8 cellular contexts compared by ENCODE assay signal in genomic region chr2:43221660-43222471, GRCh38. TPM values are rescaled to one million over a fixed set of nuclear protein-coding genes. Genes with fewer than 3 reads are reported as not detected.
DNase-seq lines count a peak whose midpoint lies in the region; ATAC-seq and TF ChIP-seq lines count a peak whose summit lies in the region.

No MANE protein-coding gene starts in this region.

- peaks cover 16% of the 10 kb centered on the region for H3K4me1 ChIP-seq in MM.1S (ENCODE audit: low read length)

- no peaks in the 10 kb centered on the region for H3K9me2 ChIP-seq in MM.1S (replicated peaks; ENCODE audit: insufficient read depth, low read length)

- H3K36me3 Mint-ChIP-seq in T-helper 17 cell (ENCODE audit: low read depth) (peaks cover 6% of the 10 kb centered on the region), brain (peaks cover 15% of the 10 kb centered on the region)

- H3K4me2 ChIP-seq in MM.1S (ENCODE audit: low read depth, low read length): peak overlapping the region; percentile 92

- H3K9me3 ChIP-seq in MM.1S (replicated peaks; ENCODE audit: insufficient read depth, low read length) (no peaks in the 10 kb centered on the region), T-helper 17 cell (ENCODE audit: control insufficient read depth, low read length, poor library complexity, severe bottlenecking) (no peaks in the 10 kb centered on the region)

- H3K27ac Mint-ChIP-seq in T-helper 17 cell: peak overlapping the region; percentile 93
- H3K27ac Mint-ChIP-seq in brain: peak overlapping the region; percentile 94 to 99 (median 99)

- DNase-seq in Daoy (ENCODE audit: low read depth): peak; percentile 96
- DNase-seq in MM.1S: peak; percentile 69
- peak; percentile 26 to 40 (median 26) for DNase-seq in T-helper 17 cell
- peak; percentile 37 to 93 (median 83) for DNase-seq in hypothalamus (lab: John Stamatoyannopoulos, UW)
- peak; percentile 93 for DNase-seq in putamen (ENCODE audit: low spot score)
- DNase-seq in NK-92 (lab: John Stamatoyannopoulos, UW; ENCODE audit: unreplicated experiment): no peak

- TF ChIP-seq CTCF in MM.1S (IDR thresholded peaks at IDR 0.05; ENCODE audit: low read length) (no peak), brain (conservative IDR thresholded peaks at IDR 0.05) (no peak)

- H3K4me3 Mint-ChIP-seq in T-helper 17 cell (peak overlapping the region; percentile 96), brain (peak overlapping the region; percentile 80 to 89 (median 85))

- peak overlapping the region; percentile 100 for H3K9ac ChIP-seq in MM.1S (ENCODE audit: low read length)

- H4K20me1 ChIP-seq in MM.1S (ENCODE audit: insufficient read depth, low read length): peaks cover 18% of the 10 kb centered on the region; the same call in 1 of the 2 replicates

- peaks cover 10% of the 10 kb centered on the region; the same call in 1 of the 2 replicates for H3K36me3 ChIP-seq in MM.1S (replicated peaks; ENCODE audit: insufficient read depth, low read length)

- H3K9me3 Mint-ChIP-seq in brain: peaks cover 0 to 4% (median 2%) of the 10 kb centered on the region in 5 experiments

- no peaks in the 10 kb centered on the region for H3K27me3 Mint-ChIP-seq in T-helper 17 cell
- H3K27me3 Mint-ChIP-seq in brain: peaks cover 28% of the 10 kb centered on the region

- H3K4me1 Mint-ChIP-seq in T-helper 17 cell: peaks cover 45% of the 10 kb centered on the region
- peaks cover 62% of the 10 kb centered on the region for H3K4me1 Mint-ChIP-seq in brain

- peaks cover 86% of the 10 kb centered on the region for H3F3A ChIP-seq in MM.1S (ENCODE audit: insufficient read depth, low read length)

- no peaks in the 10 kb centered on the region for H3K27me3 ChIP-seq in MM.1S (replicated peaks; ENCODE audit: insufficient read depth, low read length)

- H3K27ac ChIP-seq in MM.1S (ENCODE audit: low read length): peak overlapping the region; percentile 99

- peaks cover 65% of the 10 kb centered on the region for H3K79me2 ChIP-seq in MM.1S (ENCODE audit: low read length)

- peak overlapping the region; percentile 97 for H3K4me3 ChIP-seq in MM.1S (ENCODE audit: low read length)

- ATAC-seq in T-helper 17 cell (no peak), HG02642 (IDR thresholded peaks at IDR 0.05; ENCODE audit: poor library complexity, unreplicated experiment) (no peak)

- no peak overlapping the region for H2AFZ ChIP-seq in MM.1S (ENCODE audit: low read length)

RNA-seq across cellular contexts. Expression of gene ZFP36L2, which starts 4.5 kb away (rescaled TPM):
- 2.3 and 4.1 TPM in 2 replicates for total RNA-seq in Daoy (2014; rRNA removed; shearing (Covaris generic))
- total RNA-seq in T-helper 17 cell: 100 to 1,000 TPM; 501 to 627 TPM
- 16.1 TPM for polyA plus RNA-seq in brain (ENCODE audit: insufficient read depth, low read depth, low replicate concordance)

Comparison
In these comparisons a context has a peak if more than half of its experiments do, and no peak if none do; other contexts are left out.
1. RNA of gene ZFP36L2, which starts 4.5 kb away (total RNA-seq): 501 to 627 TPM in T-helper 17 cell; 2.3 to 4.1 TPM in Daoy; every median in the first group is over 10 times any median in the second.